15 cellular contexts compared by ENCODE assay signal in the genomic region with DNA sequence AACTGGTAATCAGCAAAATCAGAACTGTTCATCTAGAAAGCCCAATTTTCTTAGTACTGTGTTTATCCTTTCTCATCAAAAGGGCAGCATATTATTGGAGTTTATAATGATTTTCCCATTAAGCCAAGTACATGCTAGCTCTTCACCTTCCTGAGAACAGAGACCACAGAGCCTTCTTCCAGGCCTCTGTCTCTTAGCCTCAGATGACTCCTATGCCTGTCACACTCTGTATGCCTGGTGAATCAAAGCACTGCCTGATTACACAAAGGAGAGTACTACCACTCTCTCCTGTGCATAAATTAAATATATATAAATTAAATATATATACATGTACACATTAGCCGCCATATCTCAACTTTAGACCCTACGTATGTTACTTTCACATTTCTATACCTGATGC.
DNase-seq lines count a peak whose midpoint lies in the region; ATAC-seq and TF ChIP-seq lines count a peak whose summit lies in the region.
"Had no signal": no experiment of that assay in that cellular context is flagged by ENCODE, and none has a peak within 500 bp of the region (broad histone marks: within the 10 kb centered on the region; RNA-seq: fewer than 3 reads in every experiment).

No MANE protein-coding gene starts in this region.

- peak overlapping the region; percentile 28 to 79 for H3K27ac ChIP-seq in ascending aorta
- peak overlapping the region; percentile 54 for H3K27ac ChIP-seq in osteoblast (ENCODE audit: low read depth, low read length)
- no peak overlapping the region for H3K27ac ChIP-seq in caudate nucleus (ENCODE audit: low read depth, low read length)
- H3K27ac ChIP-seq: KMS-11 had no signal

- no peaks in the 10 kb centered on the region for H4K20me1 ChIP-seq in osteoblast (ENCODE audit: insufficient read depth, low read length)
- H4K20me1 ChIP-seq: BLaER1 treated with 17β-estradiol and CSF1 and Interleukin-3, amounts not matched to agents 10 nM and 100 nM had no signal

- H3K27me3 ChIP-seq in ascending aorta (no peaks in the 10 kb centered on the region), osteoblast (ENCODE audit: insufficient read depth, low read length) (no peaks in the 10 kb centered on the region), H7 (ENCODE audit: control insufficient read depth, insufficient read depth, low read length) (no peaks in the 10 kb centered on the region)
- H3K27me3 ChIP-seq: BLaER1 treated with 17β-estradiol and CSF1 and Interleukin-3, amounts not matched to agents 10 nM and 100 nM had no signal

- no peak overlapping the region for H3K4me2 ChIP-seq in osteoblast (ENCODE audit: insufficient read depth, low read length)
- H3K4me2 ChIP-seq: A549; BLaER1 treated with 17β-estradiol and CSF1 and Interleukin-3, amounts not matched to agents 10 nM and 100 nM; KMS-11 had no signal

- H2AFZ ChIP-seq in osteoblast (ENCODE audit: low read length), result no peak overlapping the region

- peaks cover 4 to 17% of the 10 kb centered on the region in 2 donors for H3K4me1 ChIP-seq in ascending aorta
- H3K4me1 ChIP-seq in osteoblast (ENCODE audit: insufficient read depth, low read length), result peaks cover 14% of the 10 kb centered on the region

- no peaks in the 10 kb centered on the region for H3K79me2 ChIP-seq in osteoblast (ENCODE audit: insufficient read depth, low read length)

- no peak for ATAC-seq in HG03457 (IDR thresholded peaks at IDR 0.05; ENCODE audit: unreplicated experiment)
- ATAC-seq: A549, HepG2 had no signal

- H3K36me3 ChIP-seq in ascending aorta, result no peaks in the 10 kb centered on the region
- no peaks in the 10 kb centered on the region for H3K36me3 ChIP-seq in osteoblast (ENCODE audit: insufficient read depth, low read length)
- no peaks in the 10 kb centered on the region for H3K36me3 ChIP-seq in H7 (replicated peaks; ENCODE audit: control insufficient read depth, insufficient read depth, low read length)
- H3K36me3 ChIP-seq: BLaER1 treated with 17β-estradiol and CSF1 and Interleukin-3, amounts not matched to agents 10 nM and 100 nM had no signal

- peak; percentile 42 for DNase-seq in ELR (ENCODE audit: low read depth)
- peak; percentile 61 for DNase-seq in M059J (ENCODE audit: low read depth)
- DNase-seq in ascending aorta (ENCODE audit: low spot score in 2 of 2), result no peak
- DNase-seq in osteoblast (ENCODE audit: insufficient read length, low spot score, missing footprints), result no peak
- no peak for DNase-seq in cerebellar nuclear complex (lab: John Stamatoyannopoulos, UW)
- DNase-seq in caudate nucleus (lab: John Stamatoyannopoulos, UW), result no peak
- DNase-seq in H7, result no peak
- DNase-seq: Calu3; CD4-positive, CD25-positive, alpha-beta regulatory T cell; DMS 273 treated with DMSO at 0.1 percent for 48 hours had no signal

- no peak for TF ChIP-seq CTCF in ascending aorta (IDR thresholded peaks at IDR 0.05)
- TF ChIP-seq CTCF in osteoblast (IDR thresholded peaks at IDR 0.05; ENCODE audit: extremely low read depth, low read depth, low read length), result no peak

- H3K9me3 ChIP-seq in ascending aorta (no peaks in the 10 kb centered on the region), osteoblast (ENCODE audit: low read depth, low read length) (no peaks in the 10 kb centered on the region)
- H3K9me3 ChIP-seq: A549 had no signal

- H3K4me3 ChIP-seq in ascending aorta (no peak overlapping the region), osteoblast (ENCODE audit: insufficient read depth, low read length) (no peak overlapping the region), H7 (ENCODE audit: insufficient read depth, low read depth, low read length) (no peak overlapping the region)
- H3K4me3 ChIP-seq: A549; BLaER1 treated with 17β-estradiol and CSF1 and Interleukin-3, amounts not matched to agents 10 nM and 100 nM had no signal

- intact Hi-C loops in ascending aorta (cut with DNase I), result no loop called here

Comparison
In these comparisons a context has a peak if more than half of its experiments do, and no peak if none do; other contexts are left out.
1. DNase-seq: peak in ELR (single experiment) and M059J (single experiment); none in ascending aorta (0 of 2), osteoblast (single experiment), cerebellar nuclear complex (0 of 2), caudate nucleus (0 of 61) and H7 (single experiment).